Comparison of ENCODE assay signal across 28 cellular contexts in genomic region chr6:143169440-143169839, GRCh38.
"Had no signal": no experiment of that assay in that cellular context is flagged by ENCODE, and none has a peak within 500 bp of the region (broad histone marks: within the 10 kb centered on the region; RNA-seq: fewer than 3 reads in every experiment).

No MANE protein-coding gene starts in this region.

- H3K4me1 ChIP-seq: neural progenitor cell, parathyroid adenoma, right lobe of liver, sigmoid colon, stomach, thyroid gland, tibial nerve, upper lobe of left lung, vagina had no signal

- H3K27me3 Mint-ChIP-seq: progenitor cell of endocrine pancreas; stimulated activated naive B cell treated with anti-CD40 and anti-IgM and Interleukin-4, amounts not matched to agents 10 μg/mL and 1 μg/mL and 100 μg/mL, for 72 hours; stimulated activated naive CD8-positive, alpha-beta T cell treated with anti-CD3 and anti-CD28 coated beads, Interleukin-15, Interleukin-2, amounts not matched to agents 100 ng/mL and 50 ng/mL, for 24 hours had no signal

- H3K4me3 Mint-ChIP-seq: nephron; neural progenitor cell; stimulated activated effector memory CD8-positive, alpha-beta T cell treated with anti-CD3 and anti-CD28 coated beads, Interleukin-12 subunit alpha, Interleukin-12 subunit beta, amount 100 ng/mL, for 72 hours; stimulated activated naive B cell treated with anti-CD40 and anti-IgM and Interleukin-4, amounts not matched to agents 10 μg/mL and 1 μg/mL and 100 μg/mL, for 72 hours; stimulated activated naive CD8-positive, alpha-beta T cell treated with anti-CD3 and anti-CD28 coated beads, Interleukin-15, Interleukin-2, amounts not matched to agents 100 ng/mL and 50 ng/mL, for 24 hours had no signal

- ATAC-seq: psoas muscle; right cardiac atrium; right lobe of liver; stimulated activated effector memory CD8-positive, alpha-beta T cell treated with anti-CD3 and anti-CD28 coated beads, Interleukin-12 subunit alpha, Interleukin-12 subunit beta, amount 100 ng/mL, for 72 hours; stimulated activated naive B cell treated with anti-CD40 and anti-IgM and Interleukin-4, amounts not matched to agents 10 μg/mL and 1 μg/mL and 100 μg/mL, for 72 hours had no signal

- H3K27ac ChIP-seq: neural progenitor cell, ovary, parathyroid adenoma, psoas muscle, right lobe of liver, sigmoid colon, stomach, thoracic aorta, thyroid gland, tibial nerve, upper lobe of left lung, vagina had no signal

- H3K36me3 ChIP-seq: neural progenitor cell, ovary, thyroid gland, upper lobe of left lung, vagina had no signal

- H3K9ac ChIP-seq: neural progenitor cell, parathyroid adenoma had no signal

- H3K9me3 ChIP-seq: ovary, psoas muscle, right lobe of liver, sigmoid colon, thoracic aorta, thyroid gland, tibial nerve, upper lobe of left lung, vagina had no signal

- H3K27me3 ChIP-seq: neural progenitor cell, ovary, right lobe of liver, sigmoid colon, stomach, thyroid gland, tibial nerve, upper lobe of left lung, vagina had no signal

- H3K27ac Mint-ChIP-seq: nephron; neural progenitor cell; progenitor cell of endocrine pancreas; stimulated activated effector memory CD8-positive, alpha-beta T cell treated with anti-CD3 and anti-CD28 coated beads, Interleukin-12 subunit alpha, Interleukin-12 subunit beta, amount 100 ng/mL, for 72 hours; stimulated activated naive B cell treated with anti-CD40 and anti-IgM and Interleukin-4, amounts not matched to agents 10 μg/mL and 1 μg/mL and 100 μg/mL, for 72 hours; stimulated activated naive CD8-positive, alpha-beta T cell treated with anti-CD3 and anti-CD28 coated beads, Interleukin-15, Interleukin-2, amounts not matched to agents 100 ng/mL and 50 ng/mL, for 24 hours had no signal

- FAIRE-seq: urothelium cell line had no signal

- H3K36me3 Mint-ChIP-seq: stimulated activated effector memory CD8-positive, alpha-beta T cell treated with anti-CD3 and anti-CD28 coated beads, Interleukin-12 subunit alpha, Interleukin-12 subunit beta, amount 100 ng/mL, for 72 hours had no signal

- H3K9me3 Mint-ChIP-seq: stimulated activated effector memory CD8-positive, alpha-beta T cell treated with anti-CD3 and anti-CD28 coated beads, Interleukin-12 subunit alpha, Interleukin-12 subunit beta, amount 100 ng/mL, for 72 hours had no signal

- H3K4me1 Mint-ChIP-seq: nephron; neural progenitor cell; stimulated activated effector memory CD8-positive, alpha-beta T cell treated with anti-CD3 and anti-CD28 coated beads, Interleukin-12 subunit alpha, Interleukin-12 subunit beta, amount 100 ng/mL, for 72 hours; stimulated activated naive B cell treated with anti-CD40 and anti-IgM and Interleukin-4, amounts not matched to agents 10 μg/mL and 1 μg/mL and 100 μg/mL, for 72 hours had no signal

- H3K4me3 ChIP-seq: neural progenitor cell, ovary, psoas muscle, right lobe of liver, sigmoid colon, stomach, thoracic aorta, thyroid gland, tibial nerve, upper lobe of left lung, vagina had no signal

- DNase-seq: occipital lobe; ovary; posterior cingulate gyrus; psoas muscle; right cardiac atrium; right lobe of liver; sigmoid colon; small intestine; stimulated activated CD4-positive, alpha-beta T cell treated with anti-CD3 and anti-CD28 coated beads, Interleukin-15, amount 100 ng/mL, for 24 hours; stimulated activated CD4-positive, alpha-beta T cell treated with anti-CD3 and anti-CD28 coated beads, Interleukin-2, amount 100 ng/mL, for 24 hours; stimulated activated CD4-positive, alpha-beta T cell treated with anti-CD3 and anti-CD28 coated beads, Interleukin-2, amount 100 ng/mL, for 48 hours; stimulated activated CD4-positive, alpha-beta T cell treated with anti-CD3 and anti-CD28 coated beads, Interleukin-4, amount 100 ng/mL, for 24 hours; stimulated activated naive B cell treated with anti-CD40 and anti-IgM and Interleukin-4, amounts not matched to agents 10 μg/mL and 1 μg/mL and 100 μg/mL, for 72 hours; stimulated activated naive CD4-positive, alpha-beta T cell treated with Interleukin-2 at 50 U/mL for 16 hours; stomach; thyroid gland; trophoblast cell; upper lobe of left lung had no signal
